ENCODE assay signal across 1 cellular context in genomic region chr3:72158639-72159005, GRCh38.
TF ChIP-seq lines count a peak whose summit lies in the region.

No MANE protein-coding gene starts in this region.

TF ChIP-seq in GM23338, 12 proteins besides CTCF, POLR2A, EP300 and RAD21 (continued from another document):
- TF ChIP-seq REST (IDR thresholded peaks at IDR 0.05; ENCODE audit: unreplicated experiment) (no peak), POLR2AphosphoS5 (IDR thresholded peaks at IDR 0.05; ENCODE audit: low read depth) (no peak), EZH2 (IDR thresholded peaks at IDR 0.05; ENCODE audit: low read depth, unreplicated experiment) (no peak)
